ENCODE assay signal across 26 cellular contexts in genomic region chr10:72742077-72742476, GRCh38. TPM values are rescaled to one million over a fixed set of nuclear protein-coding genes. Genes with fewer than 3 reads are reported as not detected.
DNase-seq lines count a peak whose midpoint lies in the region; ATAC-seq, FAIRE-seq and TF ChIP-seq lines count a peak whose summit lies in the region.
"Had no signal": no experiment of that assay in that cellular context is flagged by ENCODE, and none has a peak within 500 bp of the region (broad histone marks: within the 10 kb centered on the region; RNA-seq: fewer than 3 reads in every experiment).

No MANE protein-coding gene starts in this region.

- TF ChIP-seq CTCF in osteoblast (IDR thresholded peaks at IDR 0.05; ENCODE audit: extremely low read depth, low read depth, low read length) (no peak), vagina (IDR thresholded peaks at IDR 0.05) (no peak), natural killer cell (IDR thresholded peaks at IDR 0.05) (no peak)

- peaks cover 13 to 24% of the 10 kb centered on the region in 2 donors for H3K4me1 Mint-ChIP-seq in natural killer cell

- TF ChIP-seq POLR2A in GM12891 (IDR thresholded peaks at IDR 0.05; ENCODE audit: low read depth, low read length), result no peak
- no peak for TF ChIP-seq POLR2A in H54 (IDR thresholded peaks at IDR 0.05; ENCODE audit: low read depth, low read length)
- no peak for TF ChIP-seq POLR2A in vagina (IDR thresholded peaks at IDR 0.05)

- intact Hi-C loops in vagina (cut with DNase I) (no loop called here), natural killer cell (cut with micrococcal nuclease) (no loop called here)

- peaks cover 8% of the 10 kb centered on the region for H4K20me1 ChIP-seq in osteoblast (ENCODE audit: insufficient read depth, low read length)

- H3K27me3 Mint-ChIP-seq in natural killer cell (ENCODE audit: low read depth in 2 of 2), result no peaks in the 10 kb centered on the region
- H3K27me3 Mint-ChIP-seq: CD4-positive, alpha-beta T cell; CD8-positive, alpha-beta memory T cell had no signal

- H3K27ac ChIP-seq in osteoblast (ENCODE audit: low read depth, low read length), result no peak overlapping the region
- no peak overlapping the region for H3K27ac ChIP-seq in vagina
- H3K27ac ChIP-seq: A549; BLaER1 treated with 17β-estradiol and CSF1 and Interleukin-3, amounts not matched to agents 10 nM and 100 nM had no signal

- H3K9me3 ChIP-seq in osteoblast (ENCODE audit: low read depth, low read length), result no peaks in the 10 kb centered on the region
- no peaks in the 10 kb centered on the region for H3K9me3 ChIP-seq in vagina
- H3K9me3 ChIP-seq: A549, BE2C had no signal

- H3K36me3 ChIP-seq in osteoblast (ENCODE audit: insufficient read depth, low read length) (no peaks in the 10 kb centered on the region), vagina (no peaks in the 10 kb centered on the region)
- H3K36me3 ChIP-seq: BE2C had no signal

- no peak overlapping the region for H3K4me3 ChIP-seq in osteoblast (ENCODE audit: insufficient read depth, low read length)
- no peak overlapping the region for H3K4me3 ChIP-seq in vagina
- H3K4me3 ChIP-seq: A549; BLaER1 treated with 17β-estradiol and CSF1 and Interleukin-3, amounts not matched to agents 10 nM and 100 nM; GM12878 had no signal

- no peaks in the 10 kb centered on the region for H3K9me3 Mint-ChIP-seq in natural killer cell
- H3K9me3 Mint-ChIP-seq: CD14-positive monocyte; CD4-positive, alpha-beta T cell; CD8-positive, alpha-beta memory T cell; H9; HFFc6 had no signal

- DNase-seq in GM12891 (ENCODE audit: insufficient read length, low spot score), result no peak
- no peak for DNase-seq in H54 (ENCODE audit: insufficient read length, low spot score)
- peak; percentile 35 for DNase-seq in osteoblast (ENCODE audit: insufficient read length, low spot score, missing footprints)
- no peak for DNase-seq in urothelium cell line (ENCODE audit: low spot score)
- no peak for DNase-seq in superior temporal gyrus (ENCODE audit: extremely low spot score)
- DNase-seq in vagina (ENCODE audit: extremely low spot score in 2 of 2), result no peak
- DNase-seq in natural killer cell, result no peak
- DNase-seq: 8988T; ACHN; AML-193; BE2C; CD4-positive, alpha-beta T cell; CD8-positive, alpha-beta memory T cell; DMS 273 treated with DMSO at 0.1 percent for 48 hours; DMS79; EL; GDM1; H9; HFFc6 had no signal

- no peak overlapping the region for H3K4me2 ChIP-seq in osteoblast (ENCODE audit: insufficient read depth, low read length)
- H3K4me2 ChIP-seq: A549; BLaER1 treated with 17β-estradiol and CSF1 and Interleukin-3, amounts not matched to agents 10 nM and 100 nM had no signal

- no peaks in the 10 kb centered on the region for H3K27me3 ChIP-seq in osteoblast (ENCODE audit: insufficient read depth, low read length)
- H3K27me3 ChIP-seq in vagina, result no peaks in the 10 kb centered on the region
- H3K27me3 ChIP-seq: BE2C; BLaER1 treated with 17β-estradiol and CSF1 and Interleukin-3, amounts not matched to agents 10 nM and 100 nM had no signal

- ATAC-seq in natural killer cell, result no peak
- ATAC-seq: A549, GM12878, HCT116 had no signal

- H3K4me1 ChIP-seq in osteoblast (ENCODE audit: insufficient read depth, low read length) (peaks cover 20% of the 10 kb centered on the region), vagina (peaks cover 30% of the 10 kb centered on the region)

- H2AFZ ChIP-seq in osteoblast (ENCODE audit: low read length), result no peak overlapping the region

- H3K27ac Mint-ChIP-seq in natural killer cell, result no peak overlapping the region
- H3K27ac Mint-ChIP-seq: CD4-positive, alpha-beta T cell; HFFc6 had no signal

- peaks cover 60% of the 10 kb centered on the region for H3K79me2 ChIP-seq in osteoblast (ENCODE audit: insufficient read depth, low read length)

- FAIRE-seq in GM12891 (lab: Jason Lieb, UNC) (peak; percentile 38), H54 (lab: Jason Lieb, UNC) (peak; percentile 48), urothelium cell line (lab: Jason Lieb, UNC) (peak; percentile 62)
- FAIRE-seq: A549, D721Med, GM12878, H1 had no signal

- H3K36me3 Mint-ChIP-seq in natural killer cell, result no peaks in the 10 kb centered on the region

- no peak overlapping the region for H3K4me3 Mint-ChIP-seq in natural killer cell
- H3K4me3 Mint-ChIP-seq: CD14-positive monocyte; CD4-positive, alpha-beta T cell; CD8-positive, alpha-beta memory T cell; H9; HFFc6 had no signal

TF ChIP-seq in GM12891, 5 proteins besides CTCF, POLR2A, EP300 and RAD21:
- TF ChIP-seq PAX5 (IDR thresholded peaks at IDR 0.05; ENCODE audit: insufficient read depth, low read length, severe bottlenecking) (no peak), POU2F2 (IDR thresholded peaks at IDR 0.05; ENCODE audit: low read depth, low read length) (no peak), TAF1 (IDR thresholded peaks at IDR 0.05; ENCODE audit: low read depth, low read length) (no peak), POLR2AphosphoS5 (IDR thresholded peaks at IDR 0.05; ENCODE audit: low read depth, low read length) (no peak), SPI1 (IDR thresholded peaks at IDR 0.05; ENCODE audit: low read depth, low read length) (no peak)

RNA-seq across cellular contexts. Expression of gene MCU, which starts 50.1 kb away (rescaled TPM):
- 6.8 TPM for polyA plus RNA-seq in GM12891 (2012; ENCODE audit: low read depth, missing spikeins)
- total RNA-seq in osteoblast (35.7 and 42.7 TPM in 2 replicates), vagina (44.7 TPM), natural killer cell (10 to 100 TPM; 13.1 to 15.6 (median 14.1) TPM)
